Comparison of ENCODE assay signal across 1 cellular context in genomic region chr5:57335092-57335491, GRCh38.
TF ChIP-seq lines count a peak whose summit lies in the region.

No MANE protein-coding gene starts in this region.

TF ChIP-seq in SK-N-SH treated with all-trans-retinoic acid at 6 μM for 48 hours, 23 proteins besides CTCF, POLR2A, EP300 and RAD21 (continued from another document):
- TF ChIP-seq BACH2 (CRISPR knock-in tag; IDR thresholded peaks at IDR 0.05; ENCODE audit: borderline replicate concordance) (no peak), OSR1 (CRISPR knock-in tag; IDR thresholded peaks at IDR 0.05) (no peak), ISL1 (CRISPR knock-in tag; IDR thresholded peaks at IDR 0.05) (no peak)
